Comparison of ENCODE assay signal across 2 cellular contexts in the genomic region with DNA sequence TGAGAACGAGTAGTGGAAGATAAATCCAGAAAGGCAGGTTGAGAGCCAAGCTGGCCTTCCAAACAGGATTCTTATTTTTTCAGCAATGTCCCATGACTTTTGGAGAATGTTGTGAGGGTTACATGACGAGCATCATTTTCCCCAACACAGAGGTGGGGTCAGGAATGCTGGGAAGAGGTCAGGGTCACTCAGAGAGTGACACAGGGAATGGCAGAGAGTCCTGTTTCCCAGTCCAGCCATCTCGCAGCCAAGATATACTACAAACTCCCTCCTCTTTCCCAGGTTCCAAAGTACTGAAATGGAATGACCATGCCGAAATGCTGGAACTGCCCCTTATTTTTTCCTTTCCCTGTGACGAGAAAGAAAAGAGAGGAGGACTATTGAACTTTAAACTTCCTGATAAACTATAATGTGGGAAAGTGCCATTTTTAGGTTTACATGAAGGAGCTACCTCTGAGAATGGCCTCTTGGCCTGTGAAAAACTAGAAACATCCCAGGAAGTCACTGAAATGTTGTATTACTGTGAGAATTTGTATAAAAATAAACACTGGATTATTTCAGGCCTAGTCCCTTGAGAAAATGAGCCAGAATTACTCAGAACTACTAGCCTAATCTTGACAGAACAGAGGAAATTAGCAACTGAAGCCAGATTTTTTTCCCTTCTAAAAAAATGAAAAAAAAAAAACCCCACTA.
TF ChIP-seq lines count a peak whose summit lies in the region.

No MANE protein-coding gene starts in this region.

TF ChIP-seq in liver, 16 proteins besides CTCF, POLR2A, EP300 and RAD21:
- TF ChIP-seq, protein P1, sequence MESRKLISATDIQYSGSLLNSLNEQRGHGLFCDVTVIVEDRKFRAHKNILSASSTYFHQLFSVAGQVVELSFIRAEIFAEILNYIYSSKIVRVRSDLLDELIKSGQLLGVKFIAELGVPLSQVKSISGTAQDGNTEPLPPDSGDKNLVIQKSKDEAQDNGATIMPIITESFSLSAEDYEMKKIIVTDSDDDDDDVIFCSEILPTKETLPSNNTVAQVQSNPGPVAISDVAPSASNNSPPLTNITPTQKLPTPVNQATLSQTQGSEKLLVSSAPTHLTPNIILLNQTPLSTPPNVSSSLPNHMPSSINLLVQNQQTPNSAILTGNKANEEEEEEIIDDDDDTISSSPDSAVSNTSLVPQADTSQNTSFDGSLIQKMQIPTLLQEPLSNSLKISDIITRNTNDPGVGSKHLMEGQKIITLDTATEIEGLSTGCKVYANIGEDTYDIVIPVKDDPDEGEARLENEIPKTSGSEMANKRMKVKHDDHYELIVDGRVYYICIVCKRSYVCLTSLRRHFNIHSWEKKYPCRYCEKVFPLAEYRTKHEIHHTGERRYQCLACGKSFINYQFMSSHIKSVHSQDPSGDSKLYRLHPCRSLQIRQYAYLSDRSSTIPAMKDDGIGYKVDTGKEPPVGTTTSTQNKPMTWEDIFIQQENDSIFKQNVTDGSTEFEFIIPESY (IDR thresholded peaks at IDR 0.05): no peak
- TF ChIP-seq NR2F2 (IDR thresholded peaks at IDR 0.05) (peak; percentile 94), SP1 (IDR thresholded peaks at IDR 0.05) (peak; percentile 31), RXRA (IDR thresholded peaks at IDR 0.05) (peak; percentile 34 to 35)
- TF ChIP-seq, protein P2, sequence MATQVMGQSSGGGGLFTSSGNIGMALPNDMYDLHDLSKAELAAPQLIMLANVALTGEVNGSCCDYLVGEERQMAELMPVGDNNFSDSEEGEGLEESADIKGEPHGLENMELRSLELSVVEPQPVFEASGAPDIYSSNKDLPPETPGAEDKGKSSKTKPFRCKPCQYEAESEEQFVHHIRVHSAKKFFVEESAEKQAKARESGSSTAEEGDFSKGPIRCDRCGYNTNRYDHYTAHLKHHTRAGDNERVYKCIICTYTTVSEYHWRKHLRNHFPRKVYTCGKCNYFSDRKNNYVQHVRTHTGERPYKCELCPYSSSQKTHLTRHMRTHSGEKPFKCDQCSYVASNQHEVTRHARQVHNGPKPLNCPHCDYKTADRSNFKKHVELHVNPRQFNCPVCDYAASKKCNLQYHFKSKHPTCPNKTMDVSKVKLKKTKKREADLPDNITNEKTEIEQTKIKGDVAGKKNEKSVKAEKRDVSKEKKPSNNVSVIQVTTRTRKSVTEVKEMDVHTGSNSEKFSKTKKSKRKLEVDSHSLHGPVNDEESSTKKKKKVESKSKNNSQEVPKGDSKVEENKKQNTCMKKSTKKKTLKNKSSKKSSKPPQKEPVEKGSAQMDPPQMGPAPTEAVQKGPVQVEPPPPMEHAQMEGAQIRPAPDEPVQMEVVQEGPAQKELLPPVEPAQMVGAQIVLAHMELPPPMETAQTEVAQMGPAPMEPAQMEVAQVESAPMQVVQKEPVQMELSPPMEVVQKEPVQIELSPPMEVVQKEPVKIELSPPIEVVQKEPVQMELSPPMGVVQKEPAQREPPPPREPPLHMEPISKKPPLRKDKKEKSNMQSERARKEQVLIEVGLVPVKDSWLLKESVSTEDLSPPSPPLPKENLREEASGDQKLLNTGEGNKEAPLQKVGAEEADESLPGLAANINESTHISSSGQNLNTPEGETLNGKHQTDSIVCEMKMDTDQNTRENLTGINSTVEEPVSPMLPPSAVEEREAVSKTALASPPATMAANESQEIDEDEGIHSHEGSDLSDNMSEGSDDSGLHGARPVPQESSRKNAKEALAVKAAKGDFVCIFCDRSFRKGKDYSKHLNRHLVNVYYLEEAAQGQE (IDR thresholded peaks at IDR 0.05): peak; percentile 56

TF ChIP-seq in HepG2, 621 proteins besides CTCF, POLR2A, EP300 and RAD21:
- TF ChIP-seq FOXK1 (CRISPR knock-in tag; IDR thresholded peaks at IDR 0.05; ENCODE audit: borderline replicate concordance, low read depth): no peak
- TF ChIP-seq ZBTB38 (CRISPR knock-in tag; IDR thresholded peaks at IDR 0.05): no peak
- no peak for TF ChIP-seq RFX3 (CRISPR knock-in tag; IDR thresholded peaks at IDR 0.05)
- TF ChIP-seq ZNF143 (CRISPR knock-in tag; IDR thresholded peaks at IDR 0.05): no peak
- no peak for TF ChIP-seq MAZ (IDR thresholded peaks at IDR 0.05; ENCODE audit: borderline replicate concordance, low read depth, low read length)
- TF ChIP-seq MAZ (CRISPR knock-in tag; IDR thresholded peaks at IDR 0.05; ENCODE audit: low read depth): no peak
- TF ChIP-seq CHD2 (IDR thresholded peaks at IDR 0.05; ENCODE audit: low read depth, low read length): no peak
- no peak for TF ChIP-seq SSRP1 (CRISPR knock-in tag; IDR thresholded peaks at IDR 0.05)
- TF ChIP-seq PLRG1 (conservative IDR thresholded peaks at IDR 0.05): no peak
- no peak for TF ChIP-seq ZKSCAN8 (CRISPR knock-in tag; IDR thresholded peaks at IDR 0.05; ENCODE audit: borderline replicate concordance)
- no peak for TF ChIP-seq ZNF607 (CRISPR knock-in tag; IDR thresholded peaks at IDR 0.05; ENCODE audit: borderline replicate concordance)
- TF ChIP-seq TMF1 (CRISPR knock-in tag; IDR thresholded peaks at IDR 0.05; ENCODE audit: low read depth): no peak
- TF ChIP-seq, protein P3, sequence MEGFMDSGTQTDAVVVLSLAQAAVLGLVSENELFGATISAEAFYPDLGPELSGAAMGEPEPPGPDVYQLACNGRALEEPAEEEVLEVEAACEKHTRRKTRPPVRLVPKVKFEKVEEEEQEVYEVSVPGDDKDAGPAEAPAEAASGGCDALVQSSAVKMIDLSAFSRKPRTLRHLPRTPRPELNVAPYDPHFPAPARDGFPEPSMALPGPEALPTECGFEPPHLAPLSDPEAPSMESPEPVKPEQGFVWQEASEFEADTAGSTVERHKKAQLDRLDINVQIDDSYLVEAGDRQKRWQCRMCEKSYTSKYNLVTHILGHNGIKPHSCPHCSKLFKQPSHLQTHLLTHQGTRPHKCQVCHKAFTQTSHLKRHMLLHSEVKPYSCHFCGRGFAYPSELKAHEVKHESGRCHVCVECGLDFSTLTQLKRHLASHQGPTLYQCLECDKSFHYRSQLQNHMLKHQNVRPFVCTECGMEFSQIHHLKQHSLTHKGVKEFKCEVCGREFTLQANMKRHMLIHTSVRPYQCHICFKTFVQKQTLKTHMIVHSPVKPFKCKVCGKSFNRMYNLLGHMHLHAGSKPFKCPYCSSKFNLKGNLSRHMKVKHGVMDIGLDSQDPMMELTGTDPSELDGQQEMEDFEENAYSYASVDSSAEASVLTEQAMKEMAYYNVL (CRISPR knock-in tag; IDR thresholded peaks at IDR 0.05; ENCODE audit: borderline replicate concordance): no peak
- TF ChIP-seq CBX1 (IDR thresholded peaks at IDR 0.05; ENCODE audit: low read depth): no peak
- TF ChIP-seq, protein P4, sequence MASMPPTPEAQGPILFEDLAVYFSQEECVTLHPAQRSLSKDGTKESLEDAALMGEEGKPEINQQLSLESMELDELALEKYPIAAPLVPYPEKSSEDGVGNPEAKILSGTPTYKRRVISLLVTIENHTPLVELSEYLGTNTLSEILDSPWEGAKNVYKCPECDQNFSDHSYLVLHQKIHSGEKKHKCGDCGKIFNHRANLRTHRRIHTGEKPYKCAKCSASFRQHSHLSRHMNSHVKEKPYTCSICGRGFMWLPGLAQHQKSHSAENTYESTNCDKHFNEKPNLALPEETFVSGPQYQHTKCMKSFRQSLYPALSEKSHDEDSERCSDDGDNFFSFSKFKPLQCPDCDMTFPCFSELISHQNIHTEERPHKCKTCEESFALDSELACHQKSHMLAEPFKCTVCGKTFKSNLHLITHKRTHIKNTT (CRISPR knock-in tag; IDR thresholded peaks at IDR 0.05): no peak
- TF ChIP-seq ZNF816 (CRISPR knock-in tag; IDR thresholded peaks at IDR 0.05; ENCODE audit: borderline replicate concordance): no peak
- TF ChIP-seq, protein P5, sequence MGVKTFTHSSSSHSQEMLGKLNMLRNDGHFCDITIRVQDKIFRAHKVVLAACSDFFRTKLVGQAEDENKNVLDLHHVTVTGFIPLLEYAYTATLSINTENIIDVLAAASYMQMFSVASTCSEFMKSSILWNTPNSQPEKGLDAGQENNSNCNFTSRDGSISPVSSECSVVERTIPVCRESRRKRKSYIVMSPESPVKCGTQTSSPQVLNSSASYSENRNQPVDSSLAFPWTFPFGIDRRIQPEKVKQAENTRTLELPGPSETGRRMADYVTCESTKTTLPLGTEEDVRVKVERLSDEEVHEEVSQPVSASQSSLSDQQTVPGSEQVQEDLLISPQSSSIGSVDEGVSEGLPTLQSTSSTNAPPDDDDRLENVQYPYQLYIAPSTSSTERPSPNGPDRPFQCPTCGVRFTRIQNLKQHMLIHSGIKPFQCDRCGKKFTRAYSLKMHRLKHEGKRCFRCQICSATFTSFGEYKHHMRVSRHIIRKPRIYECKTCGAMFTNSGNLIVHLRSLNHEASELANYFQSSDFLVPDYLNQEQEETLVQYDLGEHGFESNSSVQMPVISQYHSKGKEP (CRISPR knock-in tag; IDR thresholded peaks at IDR 0.05): no peak
- TF ChIP-seq MED1 (CRISPR knock-in tag; IDR thresholded peaks at IDR 0.05): no peak
- no peak for TF ChIP-seq SIX1 (CRISPR knock-in tag; IDR thresholded peaks at IDR 0.05; ENCODE audit: borderline replicate concordance)
- no peak for TF ChIP-seq GABPA (IDR thresholded peaks at IDR 0.05; ENCODE audit: low read depth, low read length)
- no peak for TF ChIP-seq GABPA (CRISPR knock-in tag; IDR thresholded peaks at IDR 0.05; ENCODE audit: low read depth)
